In genomic region chr14:61460063-61460462, GRCh38 we compare ENCODE assay signal across 11 cellular contexts.
"Had no signal": no experiment of that assay in that cellular context is flagged by ENCODE, and none has a peak within 500 bp of the region (broad histone marks: within the 10 kb centered on the region; RNA-seq: fewer than 3 reads in every experiment).

No MANE protein-coding gene starts in this region.

- H3K4me3 ChIP-seq: lung, skin epidermis had no signal

- H3K4me3 Mint-ChIP-seq: brain, endodermal cell had no signal

- H3K36me3 Mint-ChIP-seq: brain had no signal

- DNase-seq: activated CD4-positive, alpha-beta T cell treated with anti-CD3 and anti-CD28 coated beads for 48 hours; amniotic stem cell; dermis blood vessel endothelial cell; endodermal cell; hypothalamus; left cardiac atrium; midbrain; stimulated activated CD4-positive, alpha-beta T cell treated with anti-CD3 and anti-CD28 coated beads, Interleukin-4, amount 100 ng/mL, for 4 hours had no signal

- H3K27ac Mint-ChIP-seq: brain, endodermal cell had no signal

- ATAC-seq: left cardiac atrium had no signal
